In the genomic region with DNA sequence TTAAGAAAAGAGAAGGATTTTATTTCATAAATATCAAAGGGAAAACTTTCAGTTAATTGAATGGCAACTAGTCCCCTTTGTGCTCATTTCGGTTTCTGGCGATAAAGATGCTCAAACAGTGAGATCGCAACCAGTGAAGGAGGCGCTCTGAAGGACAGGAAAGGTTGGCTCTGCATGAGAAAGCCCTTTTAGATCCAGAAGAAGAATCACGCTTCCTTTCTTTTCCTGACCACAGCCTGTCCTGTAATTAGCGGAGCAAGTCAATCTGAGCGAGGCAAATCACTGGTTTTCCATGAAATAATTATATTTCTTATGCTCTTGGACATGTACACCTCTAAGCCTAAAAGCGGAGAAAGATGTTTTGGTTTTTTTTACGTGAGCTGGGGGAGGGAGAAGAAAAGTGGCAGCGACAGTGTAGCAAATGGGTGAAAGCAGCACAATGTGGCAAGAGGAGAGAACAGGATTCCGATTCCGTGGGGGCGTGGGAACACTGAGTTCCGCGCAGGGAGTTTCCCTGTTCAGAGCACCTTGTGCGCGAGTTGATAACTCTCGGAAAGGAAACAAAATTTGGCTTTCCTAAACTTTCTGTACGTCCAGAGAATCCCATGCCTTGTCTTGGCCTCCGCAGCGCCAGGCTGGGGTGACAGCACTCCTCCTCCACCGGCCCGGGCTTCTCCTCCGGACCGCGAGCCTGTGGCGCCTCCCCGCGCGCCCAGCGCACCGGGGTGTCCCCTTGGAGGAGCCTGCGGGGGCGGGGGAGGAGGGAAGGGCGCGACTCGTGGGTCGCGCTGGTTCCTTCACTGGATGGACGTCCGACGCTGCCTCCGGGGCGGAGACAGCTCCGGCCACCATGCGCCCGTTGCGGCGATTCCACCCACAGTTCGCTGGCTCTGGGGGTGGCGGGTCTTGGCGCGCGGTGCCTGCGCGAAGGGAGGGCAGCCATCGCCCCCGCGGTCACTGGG, we compare ENCODE assay signal across 1 cellular context.
TF ChIP-seq lines count a peak whose summit lies in the region.

No MANE protein-coding gene starts in this region.

TF ChIP-seq in SK-N-SH treated with all-trans-retinoic acid at 6 μM for 48 hours, 23 proteins besides CTCF, POLR2A, EP300 and RAD21 (continued from another document):
- TF ChIP-seq, protein P1, sequence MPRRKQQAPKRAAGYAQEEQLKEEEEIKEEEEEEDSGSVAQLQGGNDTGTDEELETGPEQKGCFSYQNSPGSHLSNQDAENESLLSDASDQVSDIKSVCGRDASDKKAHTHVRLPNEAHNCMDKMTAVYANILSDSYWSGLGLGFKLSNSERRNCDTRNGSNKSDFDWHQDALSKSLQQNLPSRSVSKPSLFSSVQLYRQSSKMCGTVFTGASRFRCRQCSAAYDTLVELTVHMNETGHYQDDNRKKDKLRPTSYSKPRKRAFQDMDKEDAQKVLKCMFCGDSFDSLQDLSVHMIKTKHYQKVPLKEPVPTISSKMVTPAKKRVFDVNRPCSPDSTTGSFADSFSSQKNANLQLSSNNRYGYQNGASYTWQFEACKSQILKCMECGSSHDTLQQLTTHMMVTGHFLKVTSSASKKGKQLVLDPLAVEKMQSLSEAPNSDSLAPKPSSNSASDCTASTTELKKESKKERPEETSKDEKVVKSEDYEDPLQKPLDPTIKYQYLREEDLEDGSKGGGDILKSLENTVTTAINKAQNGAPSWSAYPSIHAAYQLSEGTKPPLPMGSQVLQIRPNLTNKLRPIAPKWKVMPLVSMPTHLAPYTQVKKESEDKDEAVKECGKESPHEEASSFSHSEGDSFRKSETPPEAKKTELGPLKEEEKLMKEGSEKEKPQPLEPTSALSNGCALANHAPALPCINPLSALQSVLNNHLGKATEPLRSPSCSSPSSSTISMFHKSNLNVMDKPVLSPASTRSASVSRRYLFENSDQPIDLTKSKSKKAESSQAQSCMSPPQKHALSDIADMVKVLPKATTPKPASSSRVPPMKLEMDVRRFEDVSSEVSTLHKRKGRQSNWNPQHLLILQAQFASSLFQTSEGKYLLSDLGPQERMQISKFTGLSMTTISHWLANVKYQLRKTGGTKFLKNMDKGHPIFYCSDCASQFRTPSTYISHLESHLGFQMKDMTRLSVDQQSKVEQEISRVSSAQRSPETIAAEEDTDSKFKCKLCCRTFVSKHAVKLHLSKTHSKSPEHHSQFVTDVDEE (CRISPR knock-in tag; IDR thresholded peaks at IDR 0.05) = no peak
- no peak for TF ChIP-seq ZC3H10 (CRISPR knock-in tag; IDR thresholded peaks at IDR 0.05)
